In the genomic region with DNA sequence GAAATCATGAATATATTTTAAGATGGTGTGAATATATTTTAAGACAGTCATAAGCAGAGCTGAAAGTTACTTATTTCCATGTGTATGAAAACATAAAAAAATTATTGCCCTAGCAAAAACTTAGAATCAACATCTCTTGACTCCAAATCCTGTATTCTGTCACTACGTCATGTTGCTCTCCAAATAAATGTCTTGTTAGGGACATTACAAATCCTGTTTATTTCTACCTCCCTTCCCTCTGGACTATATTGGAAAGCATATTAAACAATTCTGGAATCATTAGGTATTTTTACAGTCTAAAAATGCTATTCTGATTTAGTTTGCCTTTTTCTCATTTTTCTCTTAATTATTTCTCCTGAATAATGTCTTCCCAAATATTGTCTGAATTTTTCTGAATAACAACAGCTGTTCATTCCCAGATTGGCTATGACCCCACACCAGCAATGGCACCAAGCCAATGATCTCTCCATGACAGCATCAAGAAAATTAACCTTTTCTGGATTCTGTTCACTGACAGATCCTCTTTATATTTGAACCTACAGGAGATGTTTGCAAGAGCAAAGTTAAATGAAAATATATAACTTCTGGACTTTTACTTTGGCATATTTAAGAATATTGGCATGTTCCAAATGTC, we compare ENCODE assay signal across 13 cellular contexts.
"Had no signal": no experiment of that assay in that cellular context is flagged by ENCODE, and none has a peak within 500 bp of the region (broad histone marks: within the 10 kb centered on the region; RNA-seq: fewer than 3 reads in every experiment).

No MANE protein-coding gene starts in this region.

- H3K9me3 Mint-ChIP-seq: neural crest cell; stimulated activated naive CD8-positive, alpha-beta T cell treated with anti-CD3 and anti-CD28 coated beads, Interleukin-15, amount 100 ng/mL, for 72 hours; T-helper 1 cell treated with Interleukin-12 subunit alpha and Interleukin-12 subunit beta and Interleukin-4 antibody, amounts not matched to agents 30 μg/mL and 1 μg/mL, for 36 hours had no signal

- H3K27ac Mint-ChIP-seq: activated CD8-positive, alpha-beta T cell treated with anti-CD3 and anti-CD28 coated beads, Interleukin-2, amount 10 ng/mL, durations not matched to agents 7 days and 5 days; stimulated activated naive CD8-positive, alpha-beta T cell treated with anti-CD3 and anti-CD28 coated beads, Interleukin-15, amount 100 ng/mL, for 72 hours; T-helper 1 cell treated with Interleukin-12 subunit alpha and Interleukin-12 subunit beta and Interleukin-4 antibody, amounts not matched to agents 30 μg/mL and 1 μg/mL, for 36 hours; WTC11 had no signal

- H3K4me3 Mint-ChIP-seq: activated CD8-positive, alpha-beta T cell treated with anti-CD3 and anti-CD28 coated beads, Interleukin-2, amount 10 ng/mL, durations not matched to agents 7 days and 5 days; neural crest cell; stimulated activated naive CD8-positive, alpha-beta T cell treated with anti-CD3 and anti-CD28 coated beads, Interleukin-15, amount 100 ng/mL, for 72 hours; T-helper 1 cell treated with Interleukin-12 subunit alpha and Interleukin-12 subunit beta and Interleukin-4 antibody, amounts not matched to agents 30 μg/mL and 1 μg/mL, for 36 hours; WTC11 had no signal

- H3K36me3 Mint-ChIP-seq: WTC11 had no signal

- H3K4me1 Mint-ChIP-seq: neural crest cell; stimulated activated naive CD8-positive, alpha-beta T cell treated with anti-CD3 and anti-CD28 coated beads, Interleukin-15, amount 100 ng/mL, for 72 hours had no signal

- ATAC-seq: activated CD8-positive, alpha-beta T cell treated with anti-CD3 and anti-CD28 coated beads, Interleukin-2, amount 10 ng/mL, durations not matched to agents 7 days and 5 days; stimulated activated naive CD8-positive, alpha-beta T cell treated with anti-CD3 and anti-CD28 coated beads, Interleukin-15, amount 100 ng/mL, for 72 hours; WTC11 had no signal

- DNase-seq: activated CD4-positive, alpha-beta T cell treated with anti-CD3 and anti-CD28 coated beads for 48 hours; activated CD8-positive, alpha-beta memory T cell treated with anti-CD3 and anti-CD28 coated beads, Interleukin-2, amount 50 U/mL, for 48 hours; activated CD8-positive, alpha-beta T cell treated with anti-CD3 and anti-CD28 coated beads, Interleukin-2, amount 10 ng/mL, durations not matched to agents 7 days and 5 days; activated naive CD4-positive, alpha-beta T cell treated with Interleukin-2 at 50 U/mL for 16 hours; cortex of kidney; effector memory CD4-positive, alpha-beta T cell; glutamatergic neuron; mesenchymal stem cell; stimulated activated CD4-positive, alpha-beta T cell treated with anti-CD3 and anti-CD28 coated beads, Interleukin-4, amount 100 ng/mL, for 24 hours; stimulated activated naive CD8-positive, alpha-beta T cell treated with anti-CD3 and anti-CD28 coated beads, Interleukin-15, amount 100 ng/mL, for 72 hours had no signal
